ENCODE assay signal across 10 cellular contexts in the genomic region with DNA sequence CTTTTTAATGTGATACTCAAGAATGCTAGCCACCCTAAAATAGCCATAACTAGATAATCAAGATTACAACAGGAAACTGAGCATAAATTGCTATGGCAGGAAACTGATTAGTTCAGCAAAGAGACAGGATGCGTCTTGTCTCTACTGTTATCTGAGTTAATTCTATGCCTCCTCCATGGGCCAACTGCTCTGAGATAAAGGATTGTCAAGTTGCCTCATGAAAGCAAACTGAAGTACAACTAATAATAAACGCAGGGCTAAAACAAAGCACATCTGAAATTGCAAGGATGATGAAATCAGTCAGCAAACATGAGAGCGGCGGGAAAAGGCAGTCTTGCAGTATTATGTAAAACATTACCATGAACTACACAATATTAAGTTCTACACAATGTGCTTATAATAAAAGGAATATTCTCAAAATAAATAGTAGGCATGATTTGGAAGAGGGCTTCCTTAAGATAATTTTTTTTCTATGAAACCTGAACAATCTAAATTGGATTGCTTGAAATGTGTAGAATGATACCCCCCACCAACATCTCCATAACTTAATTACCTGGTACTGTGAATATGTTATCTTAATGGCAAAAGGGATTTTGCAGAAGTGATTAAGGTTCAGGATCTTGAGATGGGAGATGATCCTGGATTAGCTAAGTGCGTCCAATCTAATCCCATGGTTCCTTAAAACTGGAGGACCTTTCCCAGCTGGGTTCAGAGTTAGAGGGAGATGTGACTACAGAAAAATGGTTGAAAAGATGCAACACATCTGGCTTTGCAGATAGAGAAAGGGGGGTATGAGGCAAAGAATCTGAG.
DNase-seq lines count a peak whose midpoint lies in the region; ATAC-seq, FAIRE-seq and TF ChIP-seq lines count a peak whose summit lies in the region.
"Had no signal": no experiment of that assay in that cellular context is flagged by ENCODE, and none has a peak within 500 bp of the region (broad histone marks: within the 10 kb centered on the region; RNA-seq: fewer than 3 reads in every experiment).

No MANE protein-coding gene starts in this region.

- H3K4me3 Mint-ChIP-seq in CD8-positive, alpha-beta T cell: no peak overlapping the region
- peak overlapping the region; percentile 29 for H3K4me3 Mint-ChIP-seq in activated CD8-positive, alpha-beta T cell treated with anti-CD3 and anti-CD28 coated beads, Interleukin-2, amount 10 ng/mL, durations not matched to agents 7 days and 5 days

- peak; percentile 44 for ATAC-seq in CD8-positive, alpha-beta T cell
- no peak for ATAC-seq in activated CD8-positive, alpha-beta T cell treated with anti-CD3 and anti-CD28 coated beads, Interleukin-2, amount 10 ng/mL, durations not matched to agents 7 days and 5 days
- ATAC-seq in HG02981 (IDR thresholded peaks at IDR 0.05; ENCODE audit: unreplicated experiment): no peak

- peak overlapping the region; percentile 24 for H3K4me2 ChIP-seq in keratinocyte (ENCODE audit: control insufficient read depth, extremely low read depth, insufficient read depth, low read depth, low read length)

- H3K27ac ChIP-seq in CD8-positive, alpha-beta T cell (ENCODE audit: low read depth, low read length): no peak overlapping the region
- H3K27ac ChIP-seq in keratinocyte (ENCODE audit: control insufficient read depth, insufficient read depth, low read length): peak overlapping the region; percentile 49
- no peak overlapping the region for H3K27ac ChIP-seq in coronary artery

- peak; percentile 64 for FAIRE-seq in keratinocyte (lab: Jason Lieb, UNC)
- FAIRE-seq: G401.6 had no signal

- CTCF ChIA-PET in CD8-positive, alpha-beta T cell (lab: Charles Lee): interaction anchor here (0.7 kb wide), 1 partner anchor 434 kb away, joined by 3 read pairs; no protein-coding TSS in a partner anchor
- CTCF ChIA-PET in activated CD8-positive, alpha-beta T cell treated with anti-CD3 and anti-CD28 coated beads, Interleukin-2, amount 10 ng/mL, durations not matched to agents 7 days and 5 days (lab: Charles Lee): no interaction called here

- H3K27ac Mint-ChIP-seq in CD8-positive, alpha-beta T cell: peak overlapping the region; percentile 76
- peak overlapping the region; percentile 88 for H3K27ac Mint-ChIP-seq in activated CD8-positive, alpha-beta T cell treated with anti-CD3 and anti-CD28 coated beads, Interleukin-2, amount 10 ng/mL, durations not matched to agents 7 days and 5 days

- no peaks in the 10 kb centered on the region for H3K9me1 ChIP-seq in keratinocyte (ENCODE audit: control insufficient read depth, extremely low read depth, insufficient read depth, low read length)

- H3K9ac ChIP-seq in keratinocyte (ENCODE audit: control insufficient read depth, extremely low read depth, insufficient read depth, low read length): no peak overlapping the region

- H3K4me1 Mint-ChIP-seq in CD8-positive, alpha-beta T cell (ENCODE audit: low read depth): peaks cover 32% of the 10 kb centered on the region
- H3K4me1 Mint-ChIP-seq in activated CD8-positive, alpha-beta T cell treated with anti-CD3 and anti-CD28 coated beads, Interleukin-2, amount 10 ng/mL, durations not matched to agents 7 days and 5 days (ENCODE audit: low read depth): peaks cover 62% of the 10 kb centered on the region

- H4K20me1 ChIP-seq in keratinocyte (ENCODE audit: control insufficient read depth, extremely low read depth, insufficient read depth, low read length): no peaks in the 10 kb centered on the region

- H3K4me3 ChIP-seq in CD8-positive, alpha-beta T cell (ENCODE audit: low read depth, low read length): no peak overlapping the region
- no peak overlapping the region for H3K4me3 ChIP-seq in NB4 (ENCODE audit: low read depth, low read length)
- no peak overlapping the region for H3K4me3 ChIP-seq in keratinocyte (ENCODE audit: control insufficient read depth in 2 of 3, extremely low read depth in 1 of 3, insufficient read depth in 2 of 3, low read depth in 1 of 3, low read length in 3 of 3)
- no peak overlapping the region for H3K4me3 ChIP-seq in coronary artery

- no peaks in the 10 kb centered on the region for H3K36me3 ChIP-seq in CD8-positive, alpha-beta T cell (ENCODE audit: insufficient read depth, low read length)
- H3K36me3 ChIP-seq in keratinocyte (ENCODE audit: control insufficient read depth in 2 of 2, extremely low read depth in 1 of 2, insufficient read depth in 2 of 2, low read length in 2 of 2): peaks cover 12 to 35% of the 10 kb centered on the region in 2 experiments

- DNase-seq in CD8-positive, alpha-beta T cell: no peak
- peak; percentile 44 for DNase-seq in NB4 (ENCODE audit: low read depth)
- DNase-seq in activated CD8-positive, alpha-beta T cell treated with anti-CD3 and anti-CD28 coated beads, Interleukin-2, amount 10 ng/mL, durations not matched to agents 7 days and 5 days: peak; percentile 31
- DNase-seq in keratinocyte (ENCODE audit: low read depth, low spot score): no peak
- no peak for DNase-seq in NCI-H2081 treated with DMSO at 0.1 percent for 48 hours (lab: John Stamatoyannopoulos, UW)
- DNase-seq in coronary artery (ENCODE audit: low spot score): no peak
- no peak for DNase-seq in NCI-H1694 (lab: John Stamatoyannopoulos, UW)
- DNase-seq: stimulated activated CD4-positive, alpha-beta T cell treated with anti-CD3 and anti-CD28 coated beads, Interleukin-4, amount 100 ng/mL, for 4 hours had no signal

- intact Hi-C loops in CD8-positive, alpha-beta T cell (cut with DNase I, micrococcal nuclease): loop anchor here in 1 of 2 experiments (2.0 kb wide), 1 partner anchor 14 kb away; no protein-coding TSS in a partner anchor

- no peak overlapping the region for H2AFZ ChIP-seq in keratinocyte (ENCODE audit: control insufficient read depth, low read length)

- no peaks in the 10 kb centered on the region for H3K9me3 ChIP-seq in CD8-positive, alpha-beta T cell (ENCODE audit: low read length)
- peaks cover 3% of the 10 kb centered on the region for H3K9me3 ChIP-seq in keratinocyte (ENCODE audit: control insufficient read depth, low read depth, low read length)

- no peaks in the 10 kb centered on the region for H3K27me3 ChIP-seq in CD8-positive, alpha-beta T cell (ENCODE audit: insufficient read depth, low read length)
- no peaks in the 10 kb centered on the region for H3K27me3 ChIP-seq in keratinocyte (ENCODE audit: control insufficient read depth, extremely low read depth, insufficient read depth, low read length)

- H3K4me1 ChIP-seq in CD8-positive, alpha-beta T cell (ENCODE audit: insufficient read depth, low read length): peaks cover 11% of the 10 kb centered on the region
- peaks cover 33% of the 10 kb centered on the region for H3K4me1 ChIP-seq in keratinocyte (ENCODE audit: control insufficient read depth, extremely low read depth, insufficient read depth, low read length)

- no peaks in the 10 kb centered on the region for H3K27me3 Mint-ChIP-seq in CD8-positive, alpha-beta T cell (ENCODE audit: low read depth)
- H3K27me3 Mint-ChIP-seq in activated CD8-positive, alpha-beta T cell treated with anti-CD3 and anti-CD28 coated beads, Interleukin-2, amount 10 ng/mL, durations not matched to agents 7 days and 5 days (ENCODE audit: low read depth): no peaks in the 10 kb centered on the region

- peaks cover 43% of the 10 kb centered on the region for H3K36me3 Mint-ChIP-seq in CD8-positive, alpha-beta T cell
- H3K36me3 Mint-ChIP-seq in activated CD8-positive, alpha-beta T cell treated with anti-CD3 and anti-CD28 coated beads, Interleukin-2, amount 10 ng/mL, durations not matched to agents 7 days and 5 days (ENCODE audit: low read depth): peaks cover 61% of the 10 kb centered on the region

- no peak for TF ChIP-seq CTCF in CD8-positive, alpha-beta T cell (IDR thresholded peaks at IDR 0.05)
- no peak for TF ChIP-seq CTCF in NB4 (IDR thresholded peaks at IDR 0.05; ENCODE audit: low read depth, low read length)
- no peak for TF ChIP-seq CTCF in keratinocyte (optimal IDR thresholded peaks at IDR 0.05 in 1 of 3, IDR thresholded peaks at IDR 0.05 in 1 of 3, conservative IDR thresholded peaks at IDR 0.05 in 1 of 3; ENCODE audit: extremely low read depth in 1 of 3, insufficient read depth in 2 of 3, low read length in 3 of 3)
- no peak for TF ChIP-seq CTCF in coronary artery (IDR thresholded peaks at IDR 0.05)

- POLR2A ChIA-PET in CD8-positive, alpha-beta T cell (lab: Charles Lee): no interaction called here
- POLR2A ChIA-PET in activated CD8-positive, alpha-beta T cell treated with anti-CD3 and anti-CD28 coated beads, Interleukin-2, amount 10 ng/mL, durations not matched to agents 7 days and 5 days (lab: Charles Lee): no interaction called here

- peaks cover 4% of the 10 kb centered on the region for H3K9me3 Mint-ChIP-seq in CD8-positive, alpha-beta T cell
- peaks cover 27% of the 10 kb centered on the region for H3K9me3 Mint-ChIP-seq in activated CD8-positive, alpha-beta T cell treated with anti-CD3 and anti-CD28 coated beads, Interleukin-2, amount 10 ng/mL, durations not matched to agents 7 days and 5 days (ENCODE audit: insufficient read depth)

- TF ChIP-seq POLR2A in NB4 (IDR thresholded peaks at IDR 0.05; ENCODE audit: extremely low read depth, insufficient read length): no peak

- dilution Hi-C loops in keratinocyte (cut with MboI; ENCODE audit: extremely low pct_ligation_motif_present, low sequenced_read_pairs): no loop called here

- H3K79me2 ChIP-seq in keratinocyte (ENCODE audit: control insufficient read depth, insufficient read depth, low read length): peaks cover 49% of the 10 kb centered on the region

Comparison
In these comparisons a context has a peak if more than half of its experiments do, and no peak if none do; other contexts are left out.
1. DNase-seq: peak in NB4 (single experiment) and activated CD8-positive, alpha-beta T cell treated with anti-CD3 and anti-CD28 coated beads, Interleukin-2, amount 10 ng/mL, durations not matched to agents 7 days and 5 days (single experiment); none in CD8-positive, alpha-beta T cell (0 of 7), keratinocyte (single experiment), NCI-H2081 treated with DMSO at 0.1 percent for 48 hours (single experiment), coronary artery (single experiment) and NCI-H1694 (single experiment).